Comparison of ENCODE assay signal across 27 cellular contexts in the genomic region with DNA sequence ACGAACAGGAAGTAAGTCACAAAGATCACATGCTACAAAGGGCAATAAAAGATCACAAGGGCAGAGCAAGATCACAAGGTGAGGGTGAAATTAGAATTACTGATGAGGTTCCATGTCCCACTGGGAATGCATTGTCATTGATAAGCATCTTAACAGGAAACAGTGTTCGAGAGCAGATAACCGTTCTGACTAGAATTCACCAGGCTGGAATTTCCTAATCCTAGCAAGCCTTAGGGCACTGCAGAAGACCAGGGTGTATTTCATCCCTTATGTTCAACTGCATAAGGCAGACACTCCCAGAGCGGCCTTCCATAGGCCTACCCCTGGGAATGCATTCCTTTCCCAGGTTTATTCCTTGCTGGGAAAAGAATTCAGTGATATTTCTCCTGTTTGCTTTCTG.
A peak's percentile ranks its signal among the peaks of the same experiment; 100 is the strongest.
DNase-seq lines count a peak whose midpoint lies in the region; ATAC-seq and TF ChIP-seq lines count a peak whose summit lies in the region.
"Had no signal": no experiment of that assay in that cellular context is flagged by ENCODE, and none has a peak within 500 bp of the region (broad histone marks: within the 10 kb centered on the region; RNA-seq: fewer than 3 reads in every experiment).

No MANE protein-coding gene starts in this region.

- no peak overlapping the region for H3K4me3 ChIP-seq in HEK293 (ENCODE audit: low read depth, low read length)
- H3K4me3 ChIP-seq: A549, Peyer's patch had no signal

- no peak overlapping the region for H3K27ac ChIP-seq in HEK293 (ENCODE audit: extremely low read depth, low read depth, low read length)
- H3K27ac ChIP-seq: A549, HL-60, Peyer's patch had no signal

- H3K4me1 Mint-ChIP-seq in WTC11 = peaks cover 8% of the 10 kb centered on the region
- H3K4me1 Mint-ChIP-seq in nephron progenitor cell = peaks cover 9% of the 10 kb centered on the region
- H3K4me1 Mint-ChIP-seq in activated CD4-positive, alpha-beta T cell treated with anti-CD3 and anti-CD28 coated beads for 36 hours = no peaks in the 10 kb centered on the region
- H3K4me1 Mint-ChIP-seq: CD14-positive monocyte; CD8-positive, alpha-beta memory T cell had no signal

- H3K27ac Mint-ChIP-seq in WTC11 (no peak overlapping the region), nephron progenitor cell (peak overlapping the region; percentile 9)
- H3K27ac Mint-ChIP-seq in activated CD4-positive, alpha-beta T cell treated with anti-CD3 and anti-CD28 coated beads for 36 hours = no peak overlapping the region
- H3K27ac Mint-ChIP-seq: CD14-positive monocyte; CD8-positive, alpha-beta memory T cell; HFFc6 had no signal

- H3K4me1 ChIP-seq in HEK293 (ENCODE audit: control insufficient read depth, insufficient read depth, low read length) = no peaks in the 10 kb centered on the region
- H3K4me1 ChIP-seq: A549, Peyer's patch had no signal

- H3K9me3 Mint-ChIP-seq in WTC11 (peaks cover 52% of the 10 kb centered on the region), nephron progenitor cell (peaks cover 60% of the 10 kb centered on the region)
- H3K9me3 Mint-ChIP-seq in activated CD4-positive, alpha-beta T cell treated with anti-CD3 and anti-CD28 coated beads for 36 hours (ENCODE audit: low read depth) = peaks cover 3% of the 10 kb centered on the region

- H3K27me3 Mint-ChIP-seq in WTC11 (ENCODE audit: low read depth) = no peaks in the 10 kb centered on the region
- no peaks in the 10 kb centered on the region for H3K27me3 Mint-ChIP-seq in nephron progenitor cell (ENCODE audit: low read depth, poor library complexity)
- H3K27me3 Mint-ChIP-seq in activated CD4-positive, alpha-beta T cell treated with anti-CD3 and anti-CD28 coated beads for 36 hours = no peaks in the 10 kb centered on the region
- H3K27me3 Mint-ChIP-seq: CD8-positive, alpha-beta memory T cell had no signal

- H3K9me3 ChIP-seq in HEK293 (ENCODE audit: control insufficient read depth, insufficient read depth, low read depth, low read length) = no peaks in the 10 kb centered on the region
- H3K9me3 ChIP-seq: A549, Peyer's patch had no signal

- TF ChIP-seq CTCF in HEK293 (tag by site-specific recombination; IDR thresholded peaks at IDR 0.05) (no peak), WTC11 (IDR thresholded peaks at IDR 0.05) (no peak), nephron progenitor cell (IDR thresholded peaks at IDR 0.05) (no peak)

- intact Hi-C loops in activated CD4-positive, alpha-beta T cell treated with anti-CD3 and anti-CD28 coated beads for 36 hours (cut with DNase I, micrococcal nuclease) = no loop called here

- no peak overlapping the region for H3K4me3 Mint-ChIP-seq in WTC11
- H3K4me3 Mint-ChIP-seq in nephron progenitor cell = no peak overlapping the region
- no peak overlapping the region for H3K4me3 Mint-ChIP-seq in activated CD4-positive, alpha-beta T cell treated with anti-CD3 and anti-CD28 coated beads for 36 hours
- H3K4me3 Mint-ChIP-seq: CD14-positive monocyte; CD8-positive, alpha-beta memory T cell; HFFc6 had no signal

- POLR2A ChIA-PET in HEK293 (lab: Yijun Ruan, JAX) (no interaction called here), WTC11 (lab: Charles Lee) (no interaction called here)
- POLR2A ChIA-PET in activated CD4-positive, alpha-beta T cell treated with anti-CD3 and anti-CD28 coated beads for 36 hours (lab: Charles Lee) = no interaction called here

- no peaks in the 10 kb centered on the region for H3K36me3 ChIP-seq in HEK293 (ENCODE audit: control insufficient read depth in 2 of 2, insufficient read depth in 1 of 2, low read length in 2 of 2)
- H3K36me3 ChIP-seq: Peyer's patch had no signal

- H3K36me3 Mint-ChIP-seq in WTC11 (peaks cover 51% of the 10 kb centered on the region), nephron progenitor cell (ENCODE audit: low read depth) (peaks cover 43% of the 10 kb centered on the region)
- H3K36me3 Mint-ChIP-seq in activated CD4-positive, alpha-beta T cell treated with anti-CD3 and anti-CD28 coated beads for 36 hours (ENCODE audit: low read depth) = no peaks in the 10 kb centered on the region
- H3K36me3 Mint-ChIP-seq: CD14-positive monocyte; CD8-positive, alpha-beta memory T cell had no signal

- DNase-seq in EH (ENCODE audit: low read depth) (peak; percentile 4), WTC11 (ENCODE audit: low spot score) (peak; percentile 21), nephron progenitor cell (no peak), NCI-H446 treated with DMSO at 0.1 percent for 48 hours (lab: John Stamatoyannopoulos, UW) (no peak), C1 segment of cervical spinal cord (lab: John Stamatoyannopoulos, UW) (no peak)
- DNase-seq in activated CD4-positive, alpha-beta T cell treated with anti-CD3 and anti-CD28 coated beads for 36 hours = no peak
- DNase-seq: CD8-positive, alpha-beta memory T cell; DMS79 treated with DMSO at 0.1 percent for 48 hours; H7; HFFc6; Kasumi-1; MV-4-11; NCI-H1105 treated with DMSO at 0.1 percent for 48 hours; NCI-H146; NCI-H1930; NCI-H2107; NCI-H446; NCI-H526; OCI-M1; Peyer's patch; SIG-M5 had no signal

- CTCF ChIA-PET in HEK293 (lab: Yijun Ruan, JAX) (no interaction called here), WTC11 (lab: Charles Lee) (no interaction called here)
- CTCF ChIA-PET in activated CD4-positive, alpha-beta T cell treated with anti-CD3 and anti-CD28 coated beads for 36 hours (lab: Charles Lee) = no interaction called here

- ATAC-seq in WTC11 (no peak), GM21360 (IDR thresholded peaks at IDR 0.05; ENCODE audit: unreplicated experiment) (no peak)
- ATAC-seq in activated CD4-positive, alpha-beta T cell treated with anti-CD3 and anti-CD28 coated beads for 36 hours = no peak
- ATAC-seq: A549, HepG2 had no signal

TF ChIP-seq in HEK293, 187 proteins besides CTCF, POLR2A, EP300 and RAD21:
- TF ChIP-seq SETDB1 (IDR thresholded peaks at IDR 0.05; ENCODE audit: insufficient read length, low read length) (peak; percentile 55), KLF7 (tag by site-specific recombination; IDR thresholded peaks at IDR 0.05; ENCODE audit: borderline replicate concordance) (no peak)

TF ChIP-seq in WTC11, 78 proteins besides CTCF, POLR2A, EP300 and RAD21:
- TF ChIP-seq TEAD1 (CRISPR knock-in tag; IDR thresholded peaks at IDR 0.05) (peak; percentile 42; the same call in 1 of the 2 replicates), ESRRA (CRISPR knock-in tag; IDR thresholded peaks at IDR 0.05; ENCODE audit: borderline replicate concordance) (no peak)
TF ChIP-seq in WTC11: peak in this region for 1.

Comparison
In these comparisons a context has a peak if more than half of its experiments do, and no peak if none do; other contexts are left out.
1. DNase-seq: peak in EH (single experiment) and WTC11 (single experiment); none in nephron progenitor cell (single experiment), NCI-H446 treated with DMSO at 0.1 percent for 48 hours (single experiment), C1 segment of cervical spinal cord (0 of 14) and activated CD4-positive, alpha-beta T cell treated with anti-CD3 and anti-CD28 coated beads for 36 hours (single experiment).